25 cellular contexts compared by ENCODE assay signal in genomic region chr22:28279888-28280287, GRCh38.
DNase-seq lines count a peak whose midpoint lies in the region; ATAC-seq, FAIRE-seq and TF ChIP-seq lines count a peak whose summit lies in the region.
"Had no signal": no experiment of that assay in that cellular context is flagged by ENCODE, and none has a peak within 500 bp of the region (broad histone marks: within the 10 kb centered on the region; RNA-seq: fewer than 3 reads in every experiment).

No MANE protein-coding gene starts in this region.

- in situ Hi-C loops in GM23248 (cut with MboI): no loop called here

- DNase-seq in AG09309 (ENCODE audit: low read depth) (peak; percentile 46), GM23248 (peak; percentile 13), fibroblast of villous mesenchyme (ENCODE audit: low read depth) (peak; percentile 72), NCI-H774 (lab: John Stamatoyannopoulos, UW) (no peak), frontal cortex (ENCODE audit: low spot score in 2 of 2) (no peak)
- DNase-seq: Caco-2; CD4-positive, alpha-beta memory T cell; DMS 273 treated with DMSO at 0.1 percent for 48 hours; DMS79 treated with DMSO at 0.1 percent for 48 hours; H7; NCI-H1105; NCI-H146; NCI-H2029; NCI-H226; NCI-H510A treated with DMSO at 0.1 percent for 48 hours; NCI-H748 treated with DMSO at 0.1 percent for 48 hours; NK-92 treated with Interleukin-12 subunit alpha and Interleukin-12 subunit beta, amount 100 ng/mL, for 24 hours; SIG-M5 had no signal

- peaks cover 24% of the 10 kb centered on the region for H3F3A ChIP-seq in GM23248 (ENCODE audit: insufficient read depth)

- no peaks in the 10 kb centered on the region for H3K9me2 ChIP-seq in GM23248 (ENCODE audit: insufficient read depth)

- no peak overlapping the region for H3K9ac ChIP-seq in GM23248
- H3K9ac ChIP-seq: BLaER1 treated with 17β-estradiol and CSF1 and Interleukin-3, amounts not matched to agents 10 nM and 100 nM had no signal

- H3K36me3 ChIP-seq in GM23248 (ENCODE audit: low read depth): 0 out of 2 replicates have a peak, but pooled peaks cover 4% of the 10 kb centered on the region
- H3K36me3 ChIP-seq: BLaER1 treated with 17β-estradiol and CSF1 and Interleukin-3, amounts not matched to agents 10 nM and 100 nM had no signal

- no peaks in the 10 kb centered on the region for H3K79me2 ChIP-seq in GM23248 (ENCODE audit: insufficient read depth)

- H3K4me1 ChIP-seq in GM23248 (ENCODE audit: insufficient read depth): peaks cover 25% of the 10 kb centered on the region
- H3K4me1 ChIP-seq: Caco-2 had no signal

- H3K4me3 ChIP-seq in AG09309 (ENCODE audit: control insufficient read depth, low read depth, low read length) (no peak overlapping the region), GM23248 (no peak overlapping the region), fibroblast of villous mesenchyme (ENCODE audit: low read depth, low read length) (no peak overlapping the region)
- H3K4me3 ChIP-seq: BLaER1 treated with 17β-estradiol and CSF1 and Interleukin-3, amounts not matched to agents 10 nM and 100 nM had no signal

- FAIRE-seq in endometrium (lab: Jason Lieb, UNC) (peak; percentile 93), frontal cortex (lab: Jason Lieb, UNC) (no peak)
- FAIRE-seq: GM18507 had no signal

- H3K9me3 ChIP-seq in GM23248 (ENCODE audit: low read depth): no peaks in the 10 kb centered on the region
- H3K9me3 ChIP-seq: BLaER1 treated with 17β-estradiol and CSF1 and Interleukin-3, amounts not matched to agents 10 nM and 100 nM; Caco-2 had no signal

- no peak overlapping the region for H2AFZ ChIP-seq in GM23248

- no peak overlapping the region for H3K27ac ChIP-seq in GM23248
- H3K27ac ChIP-seq: BLaER1 treated with 17β-estradiol and CSF1 and Interleukin-3, amounts not matched to agents 10 nM and 100 nM had no signal

- H4K20me1 ChIP-seq in GM23248 (ENCODE audit: insufficient read depth): no peaks in the 10 kb centered on the region
- H4K20me1 ChIP-seq: BLaER1 treated with 17β-estradiol and CSF1 and Interleukin-3, amounts not matched to agents 10 nM and 100 nM had no signal

- H3K27me3 ChIP-seq in GM23248 (replicated peaks; ENCODE audit: insufficient read depth): no peaks in the 10 kb centered on the region
- H3K27me3 ChIP-seq: BLaER1 treated with 17β-estradiol and CSF1 and Interleukin-3, amounts not matched to agents 10 nM and 100 nM had no signal

- H3K4me2 ChIP-seq in GM23248 (ENCODE audit: unreplicated experiment): no peak overlapping the region
- H3K4me2 ChIP-seq: BLaER1 treated with 17β-estradiol and CSF1 and Interleukin-3, amounts not matched to agents 10 nM and 100 nM had no signal

- TF ChIP-seq CTCF in AG09309 (IDR thresholded peaks at IDR 0.05; ENCODE audit: control insufficient read depth, insufficient read depth, low read depth, low read length, missing control alignments): no peak
- TF ChIP-seq CTCF in fibroblast of villous mesenchyme (IDR thresholded peaks at IDR 0.05; ENCODE audit: insufficient read depth, low read depth, low read length): no peak

- WGBS in GM23248 (ENCODE audit: low coverage in 1 of 2, low lambda C conversion rate in 2 of 2, missing lambda C conversion rate in 2 of 2), 2 experiments: 59 to 61% methylated on average over 2 of the region's 2 CpGs

- ATAC-seq in GM21619 (IDR thresholded peaks at IDR 0.05; ENCODE audit: unreplicated experiment) (no peak), GM21723 (IDR thresholded peaks at IDR 0.05; ENCODE audit: unreplicated experiment) (no peak)
- ATAC-seq: Panc1, SK-N-SH treated with all-trans-retinoic acid at 6 μM for 48 hours had no signal

Comparison
In these comparisons a context has a peak if more than half of its experiments do, and no peak if none do; other contexts are left out.
1. DNase-seq: peak in AG09309 (single experiment), GM23248 (single experiment) and fibroblast of villous mesenchyme (single experiment); none in NCI-H774 (single experiment) and frontal cortex (0 of 2).